ENCODE assay signal across 21 cellular contexts in the genomic region with DNA sequence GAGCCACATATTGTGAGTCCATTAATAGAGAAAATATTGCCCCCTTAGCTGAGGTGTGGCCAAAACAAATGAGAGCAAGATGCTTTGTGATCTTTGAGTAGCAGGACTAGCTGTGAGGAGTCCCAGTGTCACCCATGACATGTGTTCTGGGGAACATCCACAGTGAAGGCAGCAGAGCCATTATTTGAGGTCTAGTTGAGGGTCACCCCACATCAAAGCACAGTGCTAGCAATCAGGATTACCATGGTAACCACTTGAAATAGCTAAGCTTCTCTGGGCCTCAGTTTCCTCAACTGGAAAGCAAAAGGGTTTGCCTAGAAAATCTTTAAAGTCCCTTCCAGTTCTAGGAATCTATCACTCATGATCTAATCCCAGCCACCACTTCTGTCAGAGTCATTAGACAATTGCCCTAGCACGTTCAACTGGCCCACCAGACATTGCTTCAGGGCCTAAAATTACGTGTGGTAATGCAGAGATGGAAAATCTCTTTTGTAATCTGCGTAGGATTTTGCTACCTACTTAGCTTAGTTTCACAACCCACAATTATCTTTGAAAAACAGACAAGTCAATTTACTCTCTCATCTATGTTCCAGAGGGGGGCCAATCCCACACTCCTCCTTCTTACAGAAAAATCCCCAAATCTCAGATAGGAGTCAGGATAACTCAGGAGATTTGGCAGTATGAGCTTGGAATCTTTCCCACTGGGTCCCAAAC.
DNase-seq lines count a peak whose midpoint lies in the region; ATAC-seq and TF ChIP-seq lines count a peak whose summit lies in the region.
"Had no signal": no experiment of that assay in that cellular context is flagged by ENCODE, and none has a peak within 500 bp of the region (broad histone marks: within the 10 kb centered on the region; RNA-seq: fewer than 3 reads in every experiment).

No MANE protein-coding gene starts in this region.

- H3K4me1 Mint-ChIP-seq in activated naive CD4-positive, alpha-beta T cell treated with anti-CD3 and anti-CD28 coated beads, Interleukin-2, amount 10 ng/mL, durations not matched to agents 7 days and 5 days, result peaks cover 6% of the 10 kb centered on the region
- H3K4me1 Mint-ChIP-seq in T-helper 17 cell (peaks cover 26% of the 10 kb centered on the region), endodermal cell (peaks cover 11% of the 10 kb centered on the region), endothelial cell (ENCODE audit: unreplicated experiment) (peaks cover 4% of the 10 kb centered on the region)
- H3K4me1 Mint-ChIP-seq: central memory CD8-positive, alpha-beta T cell had no signal

- H3K36me3 ChIP-seq in tibial nerve (no peaks in the 10 kb centered on the region), endodermal cell (ENCODE audit: control insufficient read depth, insufficient read depth, low read length) (no peaks in the 10 kb centered on the region)
- H3K36me3 ChIP-seq: BLaER1, neutrophil had no signal

- H3K27me3 Mint-ChIP-seq in activated naive CD4-positive, alpha-beta T cell treated with anti-CD3 and anti-CD28 coated beads, Interleukin-2, amount 10 ng/mL, durations not matched to agents 7 days and 5 days, result peaks cover 7% of the 10 kb centered on the region
- H3K27me3 Mint-ChIP-seq in T-helper 17 cell (peaks cover 10% of the 10 kb centered on the region), endodermal cell (ENCODE audit: insufficient read depth) (peaks cover 25% of the 10 kb centered on the region), endothelial cell (ENCODE audit: unreplicated experiment) (no peaks in the 10 kb centered on the region)

- no peak overlapping the region for H3K27ac Mint-ChIP-seq in activated naive CD4-positive, alpha-beta T cell treated with anti-CD3 and anti-CD28 coated beads, Interleukin-2, amount 50 U/mL, for 72 hours
- no peak overlapping the region for H3K27ac Mint-ChIP-seq in activated naive CD4-positive, alpha-beta T cell treated with anti-CD3 and anti-CD28 coated beads, Interleukin-2, amount 10 ng/mL, durations not matched to agents 7 days and 5 days
- H3K27ac Mint-ChIP-seq in T-helper 17 cell (peak overlapping the region; percentile 39), endodermal cell (no peak overlapping the region), endothelial cell (ENCODE audit: unreplicated experiment) (no peak overlapping the region)

- no peak for TF ChIP-seq EP300 in tibial nerve (IDR thresholded peaks at IDR 0.05)

- no peaks in the 10 kb centered on the region for H3K27me3 ChIP-seq in tibial nerve
- peaks cover 36% of the 10 kb centered on the region for H3K27me3 ChIP-seq in endodermal cell (ENCODE audit: control insufficient read depth, insufficient read depth, low read length, poor library complexity, severe bottlenecking)
- H3K27me3 ChIP-seq: BLaER1 had no signal

- CTCF ChIA-PET in activated naive CD4-positive, alpha-beta T cell treated with anti-CD3 and anti-CD28 coated beads, Interleukin-2, amount 10 ng/mL, durations not matched to agents 7 days and 5 days (lab: Charles Lee), result no interaction called here

- H3K4me3 ChIP-seq in tibial nerve (no peak overlapping the region), endodermal cell (ENCODE audit: low read length) (no peak overlapping the region)
- H3K4me3 ChIP-seq: BLaER1 had no signal

- no peak overlapping the region for H3K9ac ChIP-seq in endodermal cell (ENCODE audit: extremely low read depth, low read length, poor library complexity, severe bottlenecking)
- H3K9ac ChIP-seq: BLaER1 had no signal

- peak; percentile 31 to 41 for ATAC-seq in activated naive CD4-positive, alpha-beta T cell treated with anti-CD3 and anti-CD28 coated beads, Interleukin-2, amount 50 U/mL, for 72 hours
- no peak for ATAC-seq in T-helper 17 cell
- ATAC-seq in esophagus mucosa, result peak; percentile 32
- ATAC-seq in stimulated activated naive CD8-positive, alpha-beta T cell treated with anti-CD3 and anti-CD28 coated beads, Interleukin-15, Interleukin-2, amounts not matched to agents 100 U/mL and 50 U/mL, for 24 hours, result peak; percentile 27

- 72 to 81% methylated on average over 3 of the region's 3 CpGs for WGBS in tibial nerve, 2 donors
- WGBS in endodermal cell (ENCODE audit: insufficient coverage in 1 of 2, insufficient read length in 1 of 2), 2 experiments, result 93 to 100% methylated on average over 2 to 3 of the region's 3 CpGs

- TF ChIP-seq CTCF in tibial nerve (IDR thresholded peaks at IDR 0.05) (no peak), endodermal cell (conservative IDR thresholded peaks at IDR 0.05) (no peak), endothelial cell (IDR thresholded peaks at IDR 0.05; ENCODE audit: unreplicated experiment) (no peak)

- peaks cover 16% of the 10 kb centered on the region in 2 donors for H3K9me3 Mint-ChIP-seq in activated naive CD4-positive, alpha-beta T cell treated with anti-CD3 and anti-CD28 coated beads, Interleukin-2, amount 50 U/mL, for 72 hours
- H3K9me3 Mint-ChIP-seq in activated naive CD4-positive, alpha-beta T cell treated with anti-CD3 and anti-CD28 coated beads, Interleukin-2, amount 10 ng/mL, durations not matched to agents 7 days and 5 days, result peaks cover 9% of the 10 kb centered on the region
- peaks cover 2% of the 10 kb centered on the region for H3K9me3 Mint-ChIP-seq in endodermal cell
- H3K9me3 Mint-ChIP-seq in endothelial cell (ENCODE audit: unreplicated experiment), result no peaks in the 10 kb centered on the region

- no peak for DNase-seq in activated naive CD4-positive, alpha-beta T cell treated with anti-CD3 and anti-CD28 coated beads, Interleukin-2, amount 50 U/mL, for 72 hours (ENCODE audit: low spot score in 2 of 2)
- DNase-seq in activated naive CD4-positive, alpha-beta T cell treated with anti-CD3 and anti-CD28 coated beads, Interleukin-2, amount 10 ng/mL, durations not matched to agents 7 days and 5 days, result no peak
- DNase-seq in T-helper 17 cell (no peak), tibial nerve (ENCODE audit: low spot score in 2 of 2) (no peak), endodermal cell (no peak), endothelial cell (ENCODE audit: low spot score) (no peak)
- DNase-seq in stimulated activated naive CD8-positive, alpha-beta T cell treated with anti-CD3 and anti-CD28 coated beads, Interleukin-15, Interleukin-2, amounts not matched to agents 100 U/mL and 50 U/mL, for 24 hours, result no peak
- DNase-seq: activated CD4-positive, alpha-beta T cell treated with anti-CD3 and anti-CD28 coated beads for 48 hours; activated effector memory CD4-positive, alpha-beta T cell treated with anti-CD3 and anti-CD28 coated beads, Interleukin-2, amount 50 U/mL, for 16 hours; anterior cingulate cortex; Calu3; erythroblast; Kasumi-1; NCI-H1048; NCI-H187; NCI-H82; SHP77 treated with DMSO at 0.1 percent for 48 hours had no signal

- H3K27ac ChIP-seq in tibial nerve (no peak overlapping the region), endodermal cell (ENCODE audit: low read depth, low read length) (no peak overlapping the region)
- H3K27ac ChIP-seq: BLaER1, neutrophil had no signal

- no peak for TF ChIP-seq POLR2A in tibial nerve (IDR thresholded peaks at IDR 0.05)

- no peaks in the 10 kb centered on the region for H3K36me3 Mint-ChIP-seq in activated naive CD4-positive, alpha-beta T cell treated with anti-CD3 and anti-CD28 coated beads, Interleukin-2, amount 50 U/mL, for 72 hours
- no peaks in the 10 kb centered on the region for H3K36me3 Mint-ChIP-seq in activated naive CD4-positive, alpha-beta T cell treated with anti-CD3 and anti-CD28 coated beads, Interleukin-2, amount 10 ng/mL, durations not matched to agents 7 days and 5 days
- H3K36me3 Mint-ChIP-seq in T-helper 17 cell (ENCODE audit: low read depth) (peaks cover 4% of the 10 kb centered on the region), endodermal cell (ENCODE audit: low read depth) (no peaks in the 10 kb centered on the region), endothelial cell (ENCODE audit: low read depth, unreplicated experiment) (no peaks in the 10 kb centered on the region)

- H3K4me1 ChIP-seq in tibial nerve (peaks cover 0 to 4% (median 0%) of the 10 kb centered on the region in 4 donors), endodermal cell (ENCODE audit: control insufficient read depth, insufficient read depth, low read length) (peaks cover 5% of the 10 kb centered on the region)

- H3K9me3 ChIP-seq in T-helper 17 cell (ENCODE audit: control insufficient read depth, low read length, poor library complexity, severe bottlenecking) (no peaks in the 10 kb centered on the region), tibial nerve (no peaks in the 10 kb centered on the region), endodermal cell (ENCODE audit: control insufficient read depth, low read length) (no peaks in the 10 kb centered on the region)
- H3K9me3 ChIP-seq: BLaER1, neutrophil had no signal

- no peak overlapping the region for H3K4me3 Mint-ChIP-seq in activated naive CD4-positive, alpha-beta T cell treated with anti-CD3 and anti-CD28 coated beads, Interleukin-2, amount 10 ng/mL, durations not matched to agents 7 days and 5 days
- H3K4me3 Mint-ChIP-seq in T-helper 17 cell, result no peak overlapping the region
- H3K4me3 Mint-ChIP-seq in endodermal cell, result no peak overlapping the region
- H3K4me3 Mint-ChIP-seq in endothelial cell (ENCODE audit: unreplicated experiment), result no peak overlapping the region
- H3K4me3 Mint-ChIP-seq: central memory CD8-positive, alpha-beta T cell had no signal
